Comparison of ENCODE assay signal across 11 cellular contexts in the genomic region with DNA sequence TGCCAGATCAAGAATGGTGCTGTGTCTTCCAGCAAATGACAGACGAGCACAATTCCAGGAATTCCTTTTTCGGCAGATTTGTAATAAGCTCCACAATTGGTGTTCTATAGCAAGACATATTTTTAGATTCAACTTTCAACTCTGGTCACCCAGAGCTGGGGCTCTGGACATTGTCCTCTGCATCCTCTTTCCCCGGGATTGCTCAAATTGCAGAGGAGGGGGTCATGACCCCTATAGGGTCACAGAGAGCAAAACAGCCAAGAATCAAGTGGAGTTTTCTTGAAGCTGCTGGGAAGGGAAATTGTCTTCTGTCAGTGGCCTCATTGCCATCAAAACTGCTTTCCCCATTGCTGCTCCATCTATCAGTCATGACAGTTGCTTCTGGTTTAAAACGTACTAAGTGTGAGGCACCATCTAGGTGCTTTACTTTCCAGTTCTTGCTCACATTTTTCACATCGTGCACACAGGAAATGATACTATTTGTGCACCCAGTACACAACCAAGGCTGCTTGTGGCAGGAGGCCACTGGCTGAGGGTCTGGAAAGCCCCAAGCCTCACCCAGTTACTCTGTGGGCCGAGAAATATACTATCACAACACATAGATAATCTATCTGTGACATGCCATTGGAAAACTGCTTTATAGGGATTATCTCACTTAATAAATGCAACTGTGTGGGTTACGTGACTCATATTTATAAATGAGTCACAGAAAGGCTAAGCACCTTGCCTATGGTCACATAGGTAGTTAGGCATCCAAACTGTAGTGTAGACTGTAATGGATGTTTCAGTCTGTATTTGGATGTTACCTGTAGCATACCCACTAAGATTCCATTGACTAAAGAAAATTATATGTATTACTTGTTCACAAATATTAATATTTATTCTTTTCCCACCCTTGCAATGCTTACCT.
DNase-seq lines count a peak whose midpoint lies in the region; ATAC-seq lines count a peak whose summit lies in the region.
"Had no signal": no experiment of that assay in that cellular context is flagged by ENCODE, and none has a peak within 500 bp of the region (broad histone marks: within the 10 kb centered on the region; RNA-seq: fewer than 3 reads in every experiment).

No MANE protein-coding gene starts in this region.

- no peaks in the 10 kb centered on the region for H3K36me3 Mint-ChIP-seq in activated T-cell treated with anti-CD3 and anti-CD28 coated beads, Interleukin-2, amount 50 U/mL, for 4 hours (ENCODE audit: insufficient read depth)
- H3K36me3 Mint-ChIP-seq: immature natural killer cell had no signal

- no peak overlapping the region for H3K4me3 Mint-ChIP-seq in activated T-cell treated with anti-CD3 and anti-CD28 coated beads, Interleukin-2, amount 50 U/mL, for 4 hours
- H3K4me3 Mint-ChIP-seq: immature natural killer cell; T-helper 1 cell treated with Interleukin-12 subunit alpha and Interleukin-12 subunit beta and Interleukin-4 antibody, amounts not matched to agents 30 μg/mL and 1 μg/mL, for 36 hours had no signal

- no peak for DNase-seq in activated T-cell treated with anti-CD3 and anti-CD28 coated beads, Interleukin-2, amount 50 U/mL, for 4 hours
- DNase-seq in activated T-cell treated with anti-CD3 and anti-CD28 coated beads, Interleukin-2, amount 50 U/mL, for 1 hour = no peak
- DNase-seq in renal cortical epithelial cell (ENCODE audit: low read depth) (peak; percentile 42), GOT3 (lab: John Stamatoyannopoulos, UW) (no peak)
- DNase-seq: central memory CD4-positive, alpha-beta T cell; immature natural killer cell had no signal

- peaks cover 11% of the 10 kb centered on the region for H3K27me3 Mint-ChIP-seq in activated T-cell treated with anti-CD3 and anti-CD28 coated beads, Interleukin-2, amount 50 U/mL, for 4 hours (ENCODE audit: low read depth)

- peaks cover 4% of the 10 kb centered on the region for H3K4me1 Mint-ChIP-seq in activated T-cell treated with anti-CD3 and anti-CD28 coated beads, Interleukin-2, amount 50 U/mL, for 4 hours (ENCODE audit: low read depth)
- H3K4me1 Mint-ChIP-seq: immature natural killer cell had no signal

- peaks cover 5% of the 10 kb centered on the region for H3K9me3 Mint-ChIP-seq in activated T-cell treated with anti-CD3 and anti-CD28 coated beads, Interleukin-2, amount 50 U/mL, for 4 hours

- peak; percentile 65 to 77 for ATAC-seq in activated T-cell treated with anti-CD3 and anti-CD28 coated beads, Interleukin-2, amount 50 U/mL, for 4 hours
- ATAC-seq in GM21576 (IDR thresholded peaks at IDR 0.05; ENCODE audit: unreplicated experiment) (peak; percentile 82), HG03521 (IDR thresholded peaks at IDR 0.05; ENCODE audit: unreplicated experiment) (peak; percentile 59), HG02678 (IDR thresholded peaks at IDR 0.05; ENCODE audit: unreplicated experiment) (no peak), HG03108 (IDR thresholded peaks at IDR 0.05; ENCODE audit: unreplicated experiment) (no peak)

Comparison
In these comparisons a context has a peak if more than half of its experiments do, and no peak if none do; other contexts are left out.
1. ATAC-seq: peak in activated T-cell treated with anti-CD3 and anti-CD28 coated beads, Interleukin-2, amount 50 U/mL, for 4 hours (2 of 2), GM21576 (single experiment) and HG03521 (single experiment); none in HG02678 (single experiment) and HG03108 (single experiment).